In the genomic region with DNA sequence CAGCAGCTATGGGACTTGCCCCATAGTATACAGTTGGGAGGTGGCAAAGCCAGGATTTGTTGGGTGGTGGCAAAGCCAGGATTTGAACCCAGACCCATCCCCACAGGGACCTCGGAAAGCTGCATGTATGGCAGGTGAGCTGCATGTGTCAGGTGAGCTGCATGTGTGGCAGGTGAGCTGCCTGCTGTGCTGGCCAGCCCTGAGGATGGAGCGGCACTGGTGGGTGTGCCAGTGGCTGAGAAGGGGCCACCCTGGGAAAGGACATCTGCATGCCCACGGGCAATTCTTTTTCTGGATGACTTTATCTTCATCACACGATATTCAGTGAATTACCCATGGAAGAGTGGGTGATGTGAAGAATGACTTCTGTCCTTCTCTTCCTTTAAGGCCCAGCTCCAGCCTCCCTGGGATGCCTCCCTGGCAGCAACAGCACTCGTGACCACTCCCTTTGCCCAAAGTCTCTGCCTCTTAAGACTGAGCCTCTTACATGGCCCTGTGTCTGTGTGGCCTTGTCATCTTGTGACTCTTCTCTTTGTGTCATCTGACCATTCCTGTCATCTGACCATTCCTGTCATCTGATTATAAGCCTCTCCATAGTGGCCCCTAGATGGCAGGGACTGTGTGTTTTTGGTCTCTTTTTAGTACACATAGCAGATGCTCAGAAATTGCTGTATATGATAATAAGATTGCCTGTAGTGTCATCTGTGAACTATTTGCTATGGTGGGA, we compare ENCODE assay signal across 26 cellular contexts. TPM values are rescaled to one million over a fixed set of nuclear protein-coding genes. Genes with fewer than 3 reads are reported as not detected.
"Had no signal": no experiment of that assay in that cellular context is flagged by ENCODE, and none has a peak within 500 bp of the region (broad histone marks: within the 10 kb centered on the region; RNA-seq: fewer than 3 reads in every experiment).

No MANE protein-coding gene starts in this region.

- ATAC-seq: activated T-cell treated with anti-CD3 and anti-CD28 coated beads, Interleukin-2, amount 50 U/mL, for 72 hours had no signal

- DNase-seq: activated CD4-positive, alpha-beta memory T cell treated with anti-CD3 and anti-CD28 coated beads for 36 hours; activated CD4-positive, alpha-beta T cell treated with anti-CD3 and anti-CD28 coated beads, Interleukin-2, amount 10 ng/mL, durations not matched to agents 7 days and 5 days; activated CD4-positive, CD25-positive, alpha-beta regulatory T cell; activated gamma-delta T cell treated with Interleukin-2 at 50 U/mL for 16 hours; activated naive CD4-positive, alpha-beta T cell treated with anti-CD3 and anti-CD28 coated beads, Interleukin-2, amount 10 ng/mL, durations not matched to agents 7 days and 5 days; activated naive CD8-positive, alpha-beta T cell treated with anti-CD3 and anti-CD28 coated beads for 36 hours; activated T-cell treated with anti-CD3 and anti-CD28 coated beads, Interleukin-2, amount 50 U/mL, for 72 hours; brain microvascular endothelial cell; cerebellar nuclear complex; Karpas-422; MM.1S; NCI-H1105 treated with DMSO at 0.1 percent for 48 hours; NCI-H1436 treated with DMSO at 0.1 percent for 48 hours; NCI-H187 treated with DMSO at 0.1 percent for 48 hours; NCI-H2081 treated with DMSO at 0.1 percent for 48 hours; NCI-H446; NCI-H524; PC-9; SIG-M5; T-helper 2 cell had no signal

- H3K4me2 ChIP-seq: PC-9 had no signal

- H3K27me3 ChIP-seq: brain microvascular endothelial cell, cardiac muscle cell had no signal

- H3K27ac ChIP-seq: brain microvascular endothelial cell, cardiac muscle cell, PC-9, SK-N-MC, VCaP had no signal

- H3K36me3 ChIP-seq: brain microvascular endothelial cell, cardiac muscle cell had no signal

- H2AFZ ChIP-seq: PC-9 had no signal

- H3K4me3 ChIP-seq: cardiac muscle cell, PC-9, SK-N-MC had no signal

RNA-seq across cellular contexts. Expression of gene CLEC2L, which starts 25.0 kb away (rescaled TPM):
- total RNA-seq: activated CD4-positive, alpha-beta memory T cell treated with anti-CD3 and anti-CD28 coated beads for 36 hours; activated CD4-positive, alpha-beta T cell treated with anti-CD3 and anti-CD28 coated beads, Interleukin-2, amount 10 ng/mL, durations not matched to agents 7 days and 5 days; activated CD8-positive, alpha-beta memory T cell treated with anti-CD3 and anti-CD28 coated beads for 36 hours; activated naive CD8-positive, alpha-beta T cell treated with anti-CD3 and anti-CD28 coated beads for 36 hours; activated T-cell treated with anti-CD3 and anti-CD28 coated beads, Interleukin-2, amount 50 U/mL, for 72 hours; activated T-helper 2 cell treated with anti-CD3 and anti-CD28 coated beads, Interferon-gamma antibody, Interleukin-2, Interleukin-4, amounts not matched to agents 10 μg/mL and 5 μg/mL and 100 μg/mL, durations not matched to agents 14 hours and 24 hours and 36 hours; PC-9; RPMI7951 had no signal
